ENCODE assay signal across 14 cellular contexts in genomic region chr3:128546646-128547045, GRCh38. TPM values are rescaled to one million over a fixed set of nuclear protein-coding genes. Genes with fewer than 3 reads are reported as not detected.
A peak's percentile ranks its signal among the peaks of the same experiment; 100 is the strongest.
DNase-seq lines count a peak whose midpoint lies in the region; ATAC-seq and TF ChIP-seq lines count a peak whose summit lies in the region.
"Had no signal": no experiment of that assay in that cellular context is flagged by ENCODE, and none has a peak within 500 bp of the region (broad histone marks: within the 10 kb centered on the region; RNA-seq: fewer than 3 reads in every experiment).

No MANE protein-coding gene starts in this region.

- H3K36me3 ChIP-seq in SK-N-SH (replicated peaks in 1 of 2; ENCODE audit: control insufficient read depth in 1 of 2, insufficient read depth in 2 of 2, low read length in 1 of 2): no peaks in the 10 kb centered on the region
- H3K36me3 ChIP-seq in smooth muscle cell (ENCODE audit: low read depth): no peaks in the 10 kb centered on the region
- H3K36me3 ChIP-seq: HAP-1 had no signal

- H3K9me3 ChIP-seq in SK-N-SH: peaks cover 3% of the 10 kb centered on the region; the same call in 1 of the 2 replicates
- H3K9me3 ChIP-seq in smooth muscle cell (replicated peaks; ENCODE audit: low read depth): no peaks in the 10 kb centered on the region
- H3K9me3 ChIP-seq: HAP-1 had no signal

- POLR2A ChIA-PET in SK-N-SH (lab: Yijun Ruan, JAX): interaction anchor here (0.6 kb wide), 1 partner anchor 707 kb away, joined by 3 read pairs; no protein-coding TSS in a partner anchor

- H3K9me2 ChIP-seq in SK-N-SH: no peaks in the 10 kb centered on the region

- TF ChIP-seq RAD21 in SK-N-SH (IDR thresholded peaks at IDR 0.05; ENCODE audit: low read length): no peak

- H3K27ac ChIP-seq in SK-N-SH (ENCODE audit: low read depth in 2 of 2, low read length in 1 of 2): peak overlapping the region in 1 of 2 experiments; percentile 51; a peak in 1 of 4 replicates
- peak overlapping the region; percentile 91 for H3K27ac ChIP-seq in smooth muscle cell (ENCODE audit: low read depth)
- H3K27ac ChIP-seq: A549 had no signal

- H3F3A ChIP-seq in SK-N-SH (replicated peaks; ENCODE audit: insufficient read depth): peaks cover 6% of the 10 kb centered on the region
- peaks cover 12% of the 10 kb centered on the region for H3F3A ChIP-seq in smooth muscle cell (ENCODE audit: low read depth)

- TF ChIP-seq EP300 in SK-N-SH (IDR thresholded peaks at IDR 0.05; ENCODE audit: borderline replicate concordance in 1 of 2, low read depth in 1 of 2, low read length in 1 of 2): no peak

- no peaks in the 10 kb centered on the region for H4K20me1 ChIP-seq in SK-N-SH (ENCODE audit: insufficient read depth)
- no peaks in the 10 kb centered on the region for H4K20me1 ChIP-seq in smooth muscle cell (ENCODE audit: low read depth)

- H3K4me1 ChIP-seq in SK-N-SH (ENCODE audit: control insufficient read depth in 1 of 2, insufficient read depth in 2 of 2, low read depth in 1 of 2, low read length in 1 of 2): peaks cover 17 to 38% of the 10 kb centered on the region in 2 experiments
- peaks cover 10% of the 10 kb centered on the region for H3K4me1 ChIP-seq in smooth muscle cell (ENCODE audit: low read depth)
- H3K4me1 ChIP-seq: A549, HAP-1 had no signal

- H3K9ac ChIP-seq in SK-N-SH (no peak overlapping the region), smooth muscle cell (ENCODE audit: low read depth) (no peak overlapping the region)

- no peak overlapping the region for H3K4me2 ChIP-seq in SK-N-SH
- no peak overlapping the region for H3K4me2 ChIP-seq in smooth muscle cell
- H3K4me2 ChIP-seq: A549 had no signal

- ATAC-seq in SK-N-SH treated with all-trans-retinoic acid at 6 μM for 48 hours (no peak), left lobe of liver (peak; percentile 37), GM18861 (IDR thresholded peaks at IDR 0.05; ENCODE audit: unreplicated experiment) (no peak)
- ATAC-seq: A549 had no signal

- H2AFZ ChIP-seq in SK-N-SH (ENCODE audit: low read depth): no peak overlapping the region
- peak overlapping the region; percentile 42 for H2AFZ ChIP-seq in smooth muscle cell (ENCODE audit: low read depth)

- CTCF ChIA-PET in SK-N-SH (lab: Yijun Ruan, JAX): no interaction called here

- DNase-seq in SK-N-SH (peak; percentile 62), OCI-M1 (lab: John Stamatoyannopoulos, UW) (peak; percentile 23), left lobe of liver (ENCODE audit: low spot score) (no peak), smooth muscle cell (lab: John Stamatoyannopoulos, UW; ENCODE audit: unreplicated experiment) (no peak), glomerular visceral epithelial cell (ENCODE audit: extremely low spot score) (no peak)
- DNase-seq: COR-L47, DMS53, NCI-H1105 treated with DMSO at 0.1 percent for 48 hours, NCI-H187 treated with DMSO at 0.1 percent for 48 hours, NCI-H446 treated with DMSO at 0.1 percent for 48 hours had no signal

- TF ChIP-seq CTCF in SK-N-SH (IDR thresholded peaks at IDR 0.05): no peak
- no peak for TF ChIP-seq CTCF in smooth muscle cell (IDR thresholded peaks at IDR 0.05; ENCODE audit: borderline replicate concordance, insufficient read depth, poor library complexity, severe bottlenecking)

- H3K4me3 ChIP-seq in SK-N-SH (ENCODE audit: low read depth in 2 of 2, low read length in 1 of 2): no peak overlapping the region
- no peak overlapping the region for H3K4me3 ChIP-seq in smooth muscle cell
- H3K4me3 ChIP-seq: A549, HAP-1 had no signal

- WGBS in SK-N-SH (ENCODE audit: low lambda C conversion rate): 74% methylated on average over 5 of the region's 5 CpGs
- WGBS in smooth muscle cell (ENCODE audit: low lambda C conversion rate): 85% methylated on average over 5 of the region's 5 CpGs

- H3K27me3 ChIP-seq in SK-N-SH (ENCODE audit: insufficient read depth): no peaks in the 10 kb centered on the region
- no peaks in the 10 kb centered on the region for H3K27me3 ChIP-seq in smooth muscle cell (ENCODE audit: low read depth)

- H3K79me2 ChIP-seq in SK-N-SH (ENCODE audit: insufficient read depth) (no peaks in the 10 kb centered on the region), smooth muscle cell (ENCODE audit: low read depth) (no peaks in the 10 kb centered on the region)

TF ChIP-seq in SK-N-SH, 30 proteins besides CTCF, POLR2A, EP300 and RAD21:
- TF ChIP-seq REST (IDR thresholded peaks at IDR 0.05; ENCODE audit: low read depth, low read length) (no peak), GABPA (IDR thresholded peaks at IDR 0.05; ENCODE audit: low read depth) (no peak)

TF ChIP-seq in SK-N-SH treated with all-trans-retinoic acid at 6 μM for 48 hours, 23 proteins besides CTCF, POLR2A, EP300 and RAD21 (continues in another document):
- no peak for TF ChIP-seq PPARA (CRISPR knock-in tag; IDR thresholded peaks at IDR 0.05; ENCODE audit: borderline replicate concordance)
- TF ChIP-seq CSRNP3 (CRISPR knock-in tag; IDR thresholded peaks at IDR 0.05): no peak
- TF ChIP-seq CSDC2 (CRISPR knock-in tag; IDR thresholded peaks at IDR 0.05): no peak
- no peak for TF ChIP-seq ARNTL (CRISPR knock-in tag; IDR thresholded peaks at IDR 0.05; ENCODE audit: borderline replicate concordance, low read depth)
- TF ChIP-seq PATZ1 (CRISPR knock-in tag; IDR thresholded peaks at IDR 0.05; ENCODE audit: borderline replicate concordance): no peak
- TF ChIP-seq ZFP30 (CRISPR knock-in tag; IDR thresholded peaks at IDR 0.05): no peak
- TF ChIP-seq ESRRG (CRISPR knock-in tag; IDR thresholded peaks at IDR 0.05): no peak
- no peak for TF ChIP-seq ISL1 (CRISPR knock-in tag; IDR thresholded peaks at IDR 0.05)
- no peak for TF ChIP-seq TSHZ2 (CRISPR knock-in tag; IDR thresholded peaks at IDR 0.05)
- TF ChIP-seq ZC3H10 (CRISPR knock-in tag; IDR thresholded peaks at IDR 0.05): no peak
- no peak for TF ChIP-seq ZNF70 (CRISPR knock-in tag; IDR thresholded peaks at IDR 0.05)
- no peak for TF ChIP-seq SNAI2 (CRISPR knock-in tag; IDR thresholded peaks at IDR 0.05)
- TF ChIP-seq ZFP3 (CRISPR knock-in tag; IDR thresholded peaks at IDR 0.05): no peak
- no peak for TF ChIP-seq ZNF8 (CRISPR knock-in tag; IDR thresholded peaks at IDR 0.05)
- TF ChIP-seq RARB (CRISPR knock-in tag; IDR thresholded peaks at IDR 0.05): no peak
- no peak for TF ChIP-seq GLIS3 (CRISPR knock-in tag; IDR thresholded peaks at IDR 0.05)

RNA-seq across cellular contexts. Expression of gene GATA2, which starts 53.6 kb away (rescaled TPM):
- polyA plus RNA-seq in SK-N-SH (2012; rRNA removed) (5.5 and 6.8 TPM in 2 replicates), smooth muscle cell (6.8 and 10.4 TPM in 2 replicates)
- polyA plus RNA-seq in SK-N-SH (2012; cell fraction: cytosol; rRNA removed): 7.0 and 13.4 TPM in 2 replicates
- polyA plus RNA-seq in SK-N-SH (2012; cell fraction: nucleus; rRNA removed): 10.6 and 18.0 TPM in 2 replicates
- total RNA-seq in left lobe of liver (1.3 TPM), smooth muscle cell (3.2 and 5.8 TPM in 2 replicates)

Comparison
In these comparisons a context has a peak if more than half of its experiments do, and no peak if none do; other contexts are left out.
1. DNase-seq: peak in SK-N-SH (single experiment) and OCI-M1 (single experiment); none in left lobe of liver (single experiment), smooth muscle cell (single experiment) and glomerular visceral epithelial cell (single experiment).